Comparison of ENCODE assay signal across 25 cellular contexts in genomic region chr10:49498465-49498864, GRCh38.
"Had no signal": no experiment of that assay in that cellular context is flagged by ENCODE, and none has a peak within 500 bp of the region (broad histone marks: within the 10 kb centered on the region; RNA-seq: fewer than 3 reads in every experiment).

No MANE protein-coding gene starts in this region.

- H3K9me3 ChIP-seq: heart right ventricle, left ventricle myocardium inferior, mucosa of descending colon, neutrophil, ovary, right atrium auricular region, right lobe of liver, suprapubic skin, thoracic aorta, tibial artery, upper lobe of right lung had no signal

- H3K79me2 ChIP-seq: hepatocyte had no signal

- H3K4me3 Mint-ChIP-seq: naive thymus-derived CD4-positive, alpha-beta T cell; natural killer cell treated with Interleukin-12 subunit alpha and Interleukin-12 subunit beta and Interleukin-15 and Interleukin-18, amount 100 ng/mL, for 72 hours; stimulated activated naive CD8-positive, alpha-beta T cell treated with anti-CD3 and anti-CD28 coated beads, Interleukin-15, Interleukin-2, amounts not matched to agents 100 ng/mL and 50 ng/mL, for 24 hours had no signal

- H3K27ac Mint-ChIP-seq: naive thymus-derived CD4-positive, alpha-beta T cell; natural killer cell treated with Interleukin-12 subunit alpha and Interleukin-12 subunit beta and Interleukin-15 and Interleukin-18, amount 100 ng/mL, for 72 hours; progenitor cell of endocrine pancreas; stimulated activated naive CD8-positive, alpha-beta T cell treated with anti-CD3 and anti-CD28 coated beads, Interleukin-15, Interleukin-2, amounts not matched to agents 100 ng/mL and 50 ng/mL, for 24 hours had no signal

- DNase-seq: heart right ventricle; islet precursor cell; left ventricle myocardium inferior; midbrain; mucosa of descending colon; naive thymus-derived CD4-positive, alpha-beta T cell; occipital lobe; ovary; right lobe of liver; stimulated activated CD4-positive, alpha-beta T cell treated with anti-CD3 and anti-CD28 coated beads, Interleukin-1b, Interleukin-23, amount 100 ng/mL, for 48 hours; stimulated activated CD4-positive, alpha-beta T cell treated with anti-CD3 and anti-CD28 coated beads, Interleukin-2, amount 100 ng/mL, for 48 hours; stimulated activated naive CD4-positive, alpha-beta T cell; tibial artery; trophoblast cell; upper lobe of right lung had no signal

- H3K4me1 ChIP-seq: right atrium auricular region, right lobe of liver, suprapubic skin, tibial artery, upper lobe of right lung had no signal

- ATAC-seq: heart right ventricle; naive thymus-derived CD4-positive, alpha-beta T cell; natural killer cell treated with Interleukin-12 subunit alpha and Interleukin-12 subunit beta and Interleukin-15 and Interleukin-18, amount 100 ng/mL, for 72 hours; right lobe of liver; upper lobe of right lung had no signal

- H3K4me3 ChIP-seq: heart right ventricle, hepatocyte, left ventricle myocardium inferior, lung, mucosa of descending colon, ovary, right atrium auricular region, right lobe of liver, smooth muscle cell, suprapubic skin, thoracic aorta, tibial artery, upper lobe of right lung had no signal

- H3K9me3 Mint-ChIP-seq: naive thymus-derived CD4-positive, alpha-beta T cell; natural killer cell treated with Interleukin-12 subunit alpha and Interleukin-12 subunit beta and Interleukin-15 and Interleukin-18, amount 100 ng/mL, for 72 hours; stimulated activated naive CD8-positive, alpha-beta T cell treated with anti-CD3 and anti-CD28 coated beads, Interleukin-15, Interleukin-2, amounts not matched to agents 100 ng/mL and 50 ng/mL, for 24 hours had no signal

- H3K4me2 ChIP-seq: hepatocyte, smooth muscle cell had no signal

- H3K27ac ChIP-seq: heart right ventricle, hepatocyte, left ventricle myocardium inferior, neutrophil, ovary, right atrium auricular region, right lobe of liver, suprapubic skin, thoracic aorta, tibial artery, upper lobe of right lung had no signal

- H3K27me3 ChIP-seq: heart right ventricle, hepatocyte, neutrophil, ovary, right atrium auricular region, right lobe of liver, suprapubic skin, tibial artery, upper lobe of right lung had no signal

- H3K36me3 ChIP-seq: ovary, right atrium auricular region, right lobe of liver had no signal

- H2AFZ ChIP-seq: hepatocyte had no signal

- H3K27me3 Mint-ChIP-seq: naive thymus-derived CD4-positive, alpha-beta T cell; natural killer cell treated with Interleukin-12 subunit alpha and Interleukin-12 subunit beta and Interleukin-15 and Interleukin-18, amount 100 ng/mL, for 72 hours; progenitor cell of endocrine pancreas; stimulated activated naive CD8-positive, alpha-beta T cell treated with anti-CD3 and anti-CD28 coated beads, Interleukin-15, Interleukin-2, amounts not matched to agents 100 ng/mL and 50 ng/mL, for 24 hours had no signal
